In genomic region chr16:81314603-81315270, GRCh38 we compare ENCODE assay signal across 1 cellular context.
TF ChIP-seq lines count a peak whose summit lies in the region.

Gene GAN (plus strand): TSS chr16:81314962. CDS start chr16:81315114, 152 bp downstream.

TF ChIP-seq in HepG2, 621 proteins besides CTCF, POLR2A, EP300 and RAD21 (continued from another document and continues in another):
- TF ChIP-seq ZHX2 (IDR thresholded peaks at IDR 0.05; ENCODE audit: low read depth): peak; percentile 95
- no peak for TF ChIP-seq ZHX2 (CRISPR knock-in tag; IDR thresholded peaks at IDR 0.05; ENCODE audit: borderline replicate concordance)
- TF ChIP-seq SAP130 (CRISPR knock-in tag; IDR thresholded peaks at IDR 0.05; ENCODE audit: low read depth): peak; percentile 97
- TF ChIP-seq IKZF5 (CRISPR knock-in tag; IDR thresholded peaks at IDR 0.05): peak; percentile 73
- TF ChIP-seq RXRB (CRISPR knock-in tag; IDR thresholded peaks at IDR 0.05; ENCODE audit: borderline replicate concordance): peak; percentile 46; the same call in 1 of the 2 replicates
- peak; percentile 64; the same call in 1 of the 2 replicates for TF ChIP-seq DNMT1 (CRISPR knock-in tag; IDR thresholded peaks at IDR 0.05)
- peak; percentile 53 for TF ChIP-seq FOXA3 (CRISPR knock-in tag; IDR thresholded peaks at IDR 0.05)
- TF ChIP-seq SAFB2 (CRISPR knock-in tag; IDR thresholded peaks at IDR 0.05; ENCODE audit: borderline replicate concordance, low read depth): no peak; the same call in 1 of the 2 replicates
- TF ChIP-seq ZNF597 (CRISPR knock-in tag; IDR thresholded peaks at IDR 0.05): no peak
- TF ChIP-seq ISL2 (CRISPR knock-in tag; IDR thresholded peaks at IDR 0.05): 0 out of 2 replicates have a peak, but pooled peaks have one; percentile 36
- no peak for TF ChIP-seq BATF2 (CRISPR knock-in tag; IDR thresholded peaks at IDR 0.05)
- peak; percentile 100 for TF ChIP-seq ZFP91 (CRISPR knock-in tag; IDR thresholded peaks at IDR 0.05; ENCODE audit: borderline replicate concordance)
- peak; percentile 94 for TF ChIP-seq RBFOX2 (IDR thresholded peaks at IDR 0.05; ENCODE audit: low read depth, low read length)
- no peak for TF ChIP-seq ZNF569 (CRISPR knock-in tag; IDR thresholded peaks at IDR 0.05; ENCODE audit: borderline replicate concordance)
- TF ChIP-seq DRAP1 (CRISPR knock-in tag; IDR thresholded peaks at IDR 0.05): peak; percentile 98
- peak; percentile 87; the same call in 1 of the 2 replicates for TF ChIP-seq ZBTB38 (CRISPR knock-in tag; IDR thresholded peaks at IDR 0.05)
- no peak for TF ChIP-seq FOXP1 (IDR thresholded peaks at IDR 0.05)
- TF ChIP-seq FOXP1 (CRISPR knock-in tag; IDR thresholded peaks at IDR 0.05): peak; percentile 31; the same call in 1 of the 2 replicates
- peak; percentile 83 for TF ChIP-seq ZNF564 (CRISPR knock-in tag; IDR thresholded peaks at IDR 0.05)
- TF ChIP-seq ZNF850 (CRISPR knock-in tag; conservative IDR thresholded peaks at IDR 0.05): 0 out of 2 replicates have a peak, but pooled peaks have one; percentile 79
- 0 out of 2 replicates have a peak, but pooled peaks have one; percentile 39 for TF ChIP-seq ZBTB8A (CRISPR knock-in tag; IDR thresholded peaks at IDR 0.05; ENCODE audit: borderline replicate concordance, low read depth)
- 0 out of 2 replicates have a peak, but pooled peaks have one; percentile 65 for TF ChIP-seq CREBL2 (CRISPR knock-in tag; IDR thresholded peaks at IDR 0.05; ENCODE audit: borderline replicate concordance)
- TF ChIP-seq TERF1 (CRISPR knock-in tag; IDR thresholded peaks at IDR 0.05): no peak
- no peak; the same call in 1 of the 2 replicates for TF ChIP-seq FUBP1 (CRISPR knock-in tag; IDR thresholded peaks at IDR 0.05; ENCODE audit: borderline replicate concordance)
- TF ChIP-seq RARG (CRISPR knock-in tag; IDR thresholded peaks at IDR 0.05; ENCODE audit: low read depth): 0 out of 2 replicates have a peak, but pooled peaks have one; percentile 34
- peak; percentile 61 for TF ChIP-seq RBM39 (IDR thresholded peaks at IDR 0.05; ENCODE audit: low read depth, low read length, poor library complexity, severe bottlenecking)
- no peak for TF ChIP-seq ZNF275 (CRISPR knock-in tag; IDR thresholded peaks at IDR 0.05; ENCODE audit: borderline replicate concordance)
- peak; percentile 73 for TF ChIP-seq THRA (CRISPR knock-in tag; IDR thresholded peaks at IDR 0.05; ENCODE audit: borderline replicate concordance)
- peak; percentile 69; the same call in 1 of the 2 replicates for TF ChIP-seq SMYD3 (CRISPR knock-in tag; IDR thresholded peaks at IDR 0.05)
- peak; percentile 66; the same call in 1 of the 2 replicates for TF ChIP-seq PPARG (CRISPR knock-in tag; conservative IDR thresholded peaks at IDR 0.05)
- peak; percentile 58; the same call in 1 of the 2 replicates for TF ChIP-seq MEIS2 (CRISPR knock-in tag; IDR thresholded peaks at IDR 0.05)
- 0 out of 2 replicates have a peak, but pooled peaks have one; percentile 69 for TF ChIP-seq ZNF430 (CRISPR knock-in tag; IDR thresholded peaks at IDR 0.05)
- peak; percentile 83 for TF ChIP-seq MED1 (CRISPR knock-in tag; IDR thresholded peaks at IDR 0.05)
- peak; percentile 87 for TF ChIP-seq ZNF607 (CRISPR knock-in tag; IDR thresholded peaks at IDR 0.05; ENCODE audit: borderline replicate concordance)
- peak; percentile 77 for TF ChIP-seq POLR2AphosphoS5 (IDR thresholded peaks at IDR 0.05; ENCODE audit: low read depth, low read length)
- peak; percentile 92 for TF ChIP-seq XRCC5 (optimal IDR thresholded peaks at IDR 0.05; ENCODE audit: low read length)
- TF ChIP-seq MBNL3 (CRISPR knock-in tag; conservative IDR thresholded peaks at IDR 0.05): no peak
- peak; percentile 96 for TF ChIP-seq DR1 (CRISPR knock-in tag; IDR thresholded peaks at IDR 0.05)
- peak; percentile 75; the same call in 1 of the 2 replicates for TF ChIP-seq KLF11 (CRISPR knock-in tag; IDR thresholded peaks at IDR 0.05)
- TF ChIP-seq MAFG (CRISPR knock-in tag; IDR thresholded peaks at IDR 0.05): no peak
- peak; percentile 54; the same call in 1 of the 2 replicates for TF ChIP-seq FOXO1 (CRISPR knock-in tag; IDR thresholded peaks at IDR 0.05)
- TF ChIP-seq ZNF280B (CRISPR knock-in tag; IDR thresholded peaks at IDR 0.05; ENCODE audit: borderline replicate concordance): peak; percentile 79
- peak; percentile 96 for TF ChIP-seq ZNF501 (CRISPR knock-in tag; IDR thresholded peaks at IDR 0.05)
- no peak for TF ChIP-seq BRD4 (CRISPR knock-in tag; IDR thresholded peaks at IDR 0.05)
- peak; percentile 95 for TF ChIP-seq ZSCAN31 (CRISPR knock-in tag; IDR thresholded peaks at IDR 0.05; ENCODE audit: low read depth)
